ENCODE assay signal across 8 cellular contexts in genomic region chr3:184805351-184806038, GRCh38. TPM values are rescaled to one million over a fixed set of nuclear protein-coding genes. Genes with fewer than 3 reads are reported as not detected.
A peak's percentile ranks its signal among the peaks of the same experiment; 100 is the strongest.
DNase-seq lines count a peak whose midpoint lies in the region; ATAC-seq and TF ChIP-seq lines count a peak whose summit lies in the region.

No MANE protein-coding gene starts in this region.

- H3K9ac ChIP-seq in MM.1S (ENCODE audit: low read length): no peak overlapping the region

- no peak overlapping the region for H3K27ac Mint-ChIP-seq in activated naive CD4-positive, alpha-beta T cell treated with anti-CD3 and anti-CD28 coated beads for 36 hours

- H3K9me3 ChIP-seq in MM.1S (replicated peaks; ENCODE audit: insufficient read depth, low read length): no peaks in the 10 kb centered on the region

- H3K9me2 ChIP-seq in MM.1S (replicated peaks; ENCODE audit: insufficient read depth, low read length): no peaks in the 10 kb centered on the region

- peaks cover 5% of the 10 kb centered on the region for H3K27me3 Mint-ChIP-seq in activated naive CD4-positive, alpha-beta T cell treated with anti-CD3 and anti-CD28 coated beads for 36 hours (ENCODE audit: low read depth)

- no peak overlapping the region for H2AFZ ChIP-seq in MM.1S (ENCODE audit: low read length)

- H3K79me2 ChIP-seq in MM.1S (ENCODE audit: low read length): no peaks in the 10 kb centered on the region

- H3K36me3 Mint-ChIP-seq in activated naive CD4-positive, alpha-beta T cell treated with anti-CD3 and anti-CD28 coated beads for 36 hours (ENCODE audit: low read depth): no peaks in the 10 kb centered on the region

- H3K9me3 Mint-ChIP-seq in activated naive CD4-positive, alpha-beta T cell treated with anti-CD3 and anti-CD28 coated beads for 36 hours: no peaks in the 10 kb centered on the region

- intact Hi-C loops in activated naive CD4-positive, alpha-beta T cell treated with anti-CD3 and anti-CD28 coated beads for 36 hours (cut with micrococcal nuclease): no loop called here

- H3K4me2 ChIP-seq in MM.1S (ENCODE audit: low read depth, low read length): no peak overlapping the region

- no peak for TF ChIP-seq CTCF in MM.1S (IDR thresholded peaks at IDR 0.05; ENCODE audit: low read length)

- DNase-seq in HT-29 (ENCODE audit: low spot score) (peak; percentile 54), NCI-H2227 (lab: John Stamatoyannopoulos, UW; ENCODE audit: unreplicated experiment) (peak; percentile 80), amniotic epithelial cell (ENCODE audit: low read depth) (peak; percentile 41), pons (ENCODE audit: low spot score) (peak; percentile 58), MM.1S (no peak), T-helper 1 cell (no peak)
- no peak for DNase-seq in activated naive CD4-positive, alpha-beta T cell treated with anti-CD3 and anti-CD28 coated beads for 36 hours
- no peak for DNase-seq in stimulated activated naive CD8-positive, alpha-beta T cell treated with anti-CD3 and anti-CD28 coated beads, Interleukin-15, Interleukin-2, amounts not matched to agents 100 U/mL and 50 U/mL, for 24 hours

- H3K27ac ChIP-seq in MM.1S (ENCODE audit: low read length): no peak overlapping the region

- no peaks in the 10 kb centered on the region for H3F3A ChIP-seq in MM.1S (ENCODE audit: insufficient read depth, low read length)

- H3K4me3 ChIP-seq in MM.1S (ENCODE audit: low read length): no peak overlapping the region

- CTCF ChIA-PET in activated naive CD4-positive, alpha-beta T cell treated with anti-CD3 and anti-CD28 coated beads for 36 hours (lab: Charles Lee): interaction anchor here (2.3 to 3.6 kb wide), 3 partner anchors 8 to 27 kb away, joined by 13 to 23 read pairs (median 21); no protein-coding TSS in a partner anchor

- no peak overlapping the region for H3K4me3 Mint-ChIP-seq in activated naive CD4-positive, alpha-beta T cell treated with anti-CD3 and anti-CD28 coated beads for 36 hours

- no peaks in the 10 kb centered on the region for H3K27me3 ChIP-seq in MM.1S (replicated peaks; ENCODE audit: insufficient read depth, low read length)

- no peaks in the 10 kb centered on the region for H3K4me1 Mint-ChIP-seq in activated naive CD4-positive, alpha-beta T cell treated with anti-CD3 and anti-CD28 coated beads for 36 hours (ENCODE audit: low read depth)

- H3K4me1 ChIP-seq in MM.1S (ENCODE audit: low read length): no peaks in the 10 kb centered on the region

- ATAC-seq in stimulated activated naive CD8-positive, alpha-beta T cell treated with anti-CD3 and anti-CD28 coated beads, Interleukin-15, Interleukin-2, amounts not matched to agents 100 U/mL and 50 U/mL, for 24 hours: no peak

- H3K36me3 ChIP-seq in MM.1S (replicated peaks; ENCODE audit: insufficient read depth, low read length): no peaks in the 10 kb centered on the region

- no peaks in the 10 kb centered on the region for H4K20me1 ChIP-seq in MM.1S (ENCODE audit: insufficient read depth, low read length)

RNA-seq across cellular contexts. Expression of gene VPS8, which starts 6.5 kb away (rescaled TPM):
- 9.1 and 11.7 TPM in 2 replicates for total RNA-seq in HT-29 (2014; rRNA removed; shearing (Covaris generic))
- total RNA-seq in activated naive CD4-positive, alpha-beta T cell treated with anti-CD3 and anti-CD28 coated beads for 36 hours: 10 to 100 TPM; 32.7 to 33.7 TPM

Comparison
In these comparisons a context has a peak if more than half of its experiments do, and no peak if none do; other contexts are left out.
1. DNase-seq: peak in HT-29 (single experiment), NCI-H2227 (single experiment), amniotic epithelial cell (single experiment) and pons (single experiment); none in MM.1S (single experiment), T-helper 1 cell (0 of 5), activated naive CD4-positive, alpha-beta T cell treated with anti-CD3 and anti-CD28 coated beads for 36 hours (single experiment) and stimulated activated naive CD8-positive, alpha-beta T cell treated with anti-CD3 and anti-CD28 coated beads, Interleukin-15, Interleukin-2, amounts not matched to agents 100 U/mL and 50 U/mL, for 24 hours (single experiment).